ENCODE assay signal across 16 cellular contexts in genomic region chr15:75697523-75698398, GRCh38. TPM values are rescaled to one million over a fixed set of nuclear protein-coding genes. Genes with fewer than 3 reads are reported as not detected.
A peak's percentile ranks its signal among the peaks of the same experiment; 100 is the strongest.
DNase-seq lines count a peak whose midpoint lies in the region; ATAC-seq and TF ChIP-seq lines count a peak whose summit lies in the region.
"Had no signal": no experiment of that assay in that cellular context is flagged by ENCODE, and none has a peak within 500 bp of the region (broad histone marks: within the 10 kb centered on the region; RNA-seq: fewer than 3 reads in every experiment).

No MANE protein-coding gene starts in this region.

- in situ Hi-C loops in GM13976 (cut with MboI; ENCODE audit: low sequenced_read_pairs, unreplicated experiment) = no loop called here

- H3K4me3 ChIP-seq in skin epidermis = no peak overlapping the region

- peak; percentile 10 for ATAC-seq in left colon
- ATAC-seq in GM19324 (IDR thresholded peaks at IDR 0.05; ENCODE audit: low FRiP score, unreplicated experiment) = no peak
- ATAC-seq: naive thymus-derived CD4-positive, alpha-beta T cell had no signal

- no peak for TF ChIP-seq CTCF in GM13976 (IDR thresholded peaks at IDR 0.05; ENCODE audit: borderline replicate concordance, control extremely low read depth, extremely low read depth, insufficient read depth, missing control alignments)

- peak overlapping the region in 13 of 21 experiments; percentile 9 to 80 (median 63) for H3K27ac ChIP-seq in skin epidermis

- intact Hi-C loops in left colon (cut with DNase I, micrococcal nuclease) = no loop called here

- DNase-seq in GM13976 (ENCODE audit: low spot score) (peak; percentile 27), astrocyte of the hippocampus (ENCODE audit: low read depth, low spot score) (peak; percentile 48), left colon (peak in 1 of 2 donors; percentile 60), NOMO-1 (lab: John Stamatoyannopoulos, UW; ENCODE audit: unreplicated experiment in 2 of 2) (no peak), ecto neural progenitor cell (ENCODE audit: low spot score) (no peak), NCI-H1105 treated with DMSO at 0.1 percent for 48 hours (lab: John Stamatoyannopoulos, UW) (no peak)
- DNase-seq: activated CD8-positive, alpha-beta memory T cell treated with anti-CD3 and anti-CD28 coated beads for 24 hours; activated effector memory CD4-positive, alpha-beta T cell treated with anti-CD3 and anti-CD28 coated beads, Interleukin-2, amount 50 U/mL, for 16 hours; GOT3; Kasumi-1; naive thymus-derived CD4-positive, alpha-beta T cell; NCI-H1694; NCI-H524 treated with DMSO at 0.1 percent for 48 hours; SW 1271 had no signal

RNA-seq across cellular contexts. Expression of gene CSPG4, which starts 14.9 kb away (rescaled TPM):
- 10 to 100 TPM in 1 of 2 donors, 1 to 10 TPM in 1; 2.1 to 12.2 TPM for total RNA-seq in left colon
- total RNA-seq: naive thymus-derived CD4-positive, alpha-beta T cell had no signal

RNA-seq across cellular contexts. Expression of gene SNX33, which starts 50.0 kb away (rescaled TPM):
- total RNA-seq in left colon = 10 to 100 TPM; 24.3 to 29.3 TPM

RNA-seq across cellular contexts. Expression of gene IMP3, which starts 57.7 kb away (rescaled TPM):
- 10 to 100 TPM; 53.9 to 61.3 TPM for total RNA-seq in left colon

Comparison
In these comparisons a context has a peak if more than half of its experiments do, and no peak if none do; other contexts are left out.
1. DNase-seq: peak in GM13976 (single experiment) and astrocyte of the hippocampus (single experiment); none in NOMO-1 (0 of 2), ecto neural progenitor cell (single experiment) and NCI-H1105 treated with DMSO at 0.1 percent for 48 hours (single experiment).